ENCODE assay signal across 1 cellular context in the genomic region with DNA sequence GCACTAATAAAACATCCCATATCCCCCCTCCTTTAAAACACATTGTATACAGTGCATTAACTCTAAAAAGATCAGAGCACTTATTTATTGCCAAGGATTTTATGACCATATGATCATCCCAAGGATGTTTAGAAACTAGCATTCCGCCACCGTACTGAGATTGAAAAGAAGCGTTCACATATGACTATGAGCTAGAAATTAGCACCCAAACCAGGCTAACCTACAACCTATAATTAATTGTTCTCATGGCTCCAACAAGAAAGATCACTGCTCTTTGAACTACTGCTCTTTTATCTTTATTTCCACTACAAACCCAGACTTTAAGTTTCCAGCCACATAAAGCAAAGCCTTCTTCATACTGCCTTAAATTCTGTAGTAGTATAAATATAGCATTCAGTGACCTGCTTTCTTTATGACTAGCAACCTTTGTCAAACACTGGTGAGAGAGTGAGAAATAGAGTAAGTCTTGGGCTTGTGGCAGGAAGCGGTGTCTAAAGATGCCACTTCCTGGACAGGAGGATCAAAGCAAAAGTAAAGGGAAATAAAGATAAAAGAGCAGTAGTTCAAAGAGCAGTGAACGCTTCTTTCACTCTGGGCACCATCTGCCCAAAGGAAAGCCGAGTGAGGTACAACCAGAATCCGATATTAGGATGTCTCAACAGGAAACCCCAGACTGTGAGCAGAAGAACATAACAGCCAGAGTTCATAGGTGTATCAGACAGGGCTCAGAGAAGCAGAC.
TF ChIP-seq lines count a peak whose summit lies in the region.

No MANE protein-coding gene starts in this region.

TF ChIP-seq in GM12878, 131 proteins besides CTCF, POLR2A, EP300 and RAD21 (continued from another document and continues in another):
- TF ChIP-seq, protein P1, sequence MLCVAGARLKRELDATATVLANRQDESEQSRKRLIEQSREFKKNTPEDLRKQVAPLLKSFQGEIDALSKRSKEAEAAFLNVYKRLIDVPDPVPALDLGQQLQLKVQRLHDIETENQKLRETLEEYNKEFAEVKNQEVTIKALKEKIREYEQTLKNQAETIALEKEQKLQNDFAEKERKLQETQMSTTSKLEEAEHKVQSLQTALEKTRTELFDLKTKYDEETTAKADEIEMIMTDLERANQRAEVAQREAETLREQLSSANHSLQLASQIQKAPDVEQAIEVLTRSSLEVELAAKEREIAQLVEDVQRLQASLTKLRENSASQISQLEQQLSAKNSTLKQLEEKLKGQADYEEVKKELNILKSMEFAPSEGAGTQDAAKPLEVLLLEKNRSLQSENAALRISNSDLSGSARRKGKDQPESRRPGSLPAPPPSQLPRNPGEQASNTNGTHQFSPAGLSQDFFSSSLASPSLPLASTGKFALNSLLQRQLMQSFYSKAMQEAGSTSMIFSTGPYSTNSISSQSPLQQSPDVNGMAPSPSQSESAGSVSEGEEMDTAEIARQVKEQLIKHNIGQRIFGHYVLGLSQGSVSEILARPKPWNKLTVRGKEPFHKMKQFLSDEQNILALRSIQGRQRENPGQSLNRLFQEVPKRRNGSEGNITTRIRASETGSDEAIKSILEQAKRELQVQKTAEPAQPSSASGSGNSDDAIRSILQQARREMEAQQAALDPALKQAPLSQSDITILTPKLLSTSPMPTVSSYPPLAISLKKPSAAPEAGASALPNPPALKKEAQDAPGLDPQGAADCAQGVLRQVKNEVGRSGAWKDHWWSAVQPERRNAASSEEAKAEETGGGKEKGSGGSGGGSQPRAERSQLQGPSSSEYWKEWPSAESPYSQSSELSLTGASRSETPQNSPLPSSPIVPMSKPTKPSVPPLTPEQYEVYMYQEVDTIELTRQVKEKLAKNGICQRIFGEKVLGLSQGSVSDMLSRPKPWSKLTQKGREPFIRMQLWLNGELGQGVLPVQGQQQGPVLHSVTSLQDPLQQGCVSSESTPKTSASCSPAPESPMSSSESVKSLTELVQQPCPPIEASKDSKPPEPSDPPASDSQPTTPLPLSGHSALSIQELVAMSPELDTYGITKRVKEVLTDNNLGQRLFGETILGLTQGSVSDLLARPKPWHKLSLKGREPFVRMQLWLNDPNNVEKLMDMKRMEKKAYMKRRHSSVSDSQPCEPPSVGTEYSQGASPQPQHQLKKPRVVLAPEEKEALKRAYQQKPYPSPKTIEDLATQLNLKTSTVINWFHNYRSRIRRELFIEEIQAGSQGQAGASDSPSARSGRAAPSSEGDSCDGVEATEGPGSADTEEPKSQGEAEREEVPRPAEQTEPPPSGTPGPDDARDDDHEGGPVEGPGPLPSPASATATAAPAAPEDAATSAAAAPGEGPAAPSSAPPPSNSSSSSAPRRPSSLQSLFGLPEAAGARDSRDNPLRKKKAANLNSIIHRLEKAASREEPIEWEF (IDR thresholded peaks at IDR 0.05; ENCODE audit: insufficient replicate concordance, low read depth, low read length), result no peak
- TF ChIP-seq RBBP5 (conservative IDR thresholded peaks at IDR 0.05), result no peak
- TF ChIP-seq MYB (IDR thresholded peaks at IDR 0.05; ENCODE audit: borderline replicate concordance, low read depth, low read length), result no peak
- TF ChIP-seq, protein P2, sequence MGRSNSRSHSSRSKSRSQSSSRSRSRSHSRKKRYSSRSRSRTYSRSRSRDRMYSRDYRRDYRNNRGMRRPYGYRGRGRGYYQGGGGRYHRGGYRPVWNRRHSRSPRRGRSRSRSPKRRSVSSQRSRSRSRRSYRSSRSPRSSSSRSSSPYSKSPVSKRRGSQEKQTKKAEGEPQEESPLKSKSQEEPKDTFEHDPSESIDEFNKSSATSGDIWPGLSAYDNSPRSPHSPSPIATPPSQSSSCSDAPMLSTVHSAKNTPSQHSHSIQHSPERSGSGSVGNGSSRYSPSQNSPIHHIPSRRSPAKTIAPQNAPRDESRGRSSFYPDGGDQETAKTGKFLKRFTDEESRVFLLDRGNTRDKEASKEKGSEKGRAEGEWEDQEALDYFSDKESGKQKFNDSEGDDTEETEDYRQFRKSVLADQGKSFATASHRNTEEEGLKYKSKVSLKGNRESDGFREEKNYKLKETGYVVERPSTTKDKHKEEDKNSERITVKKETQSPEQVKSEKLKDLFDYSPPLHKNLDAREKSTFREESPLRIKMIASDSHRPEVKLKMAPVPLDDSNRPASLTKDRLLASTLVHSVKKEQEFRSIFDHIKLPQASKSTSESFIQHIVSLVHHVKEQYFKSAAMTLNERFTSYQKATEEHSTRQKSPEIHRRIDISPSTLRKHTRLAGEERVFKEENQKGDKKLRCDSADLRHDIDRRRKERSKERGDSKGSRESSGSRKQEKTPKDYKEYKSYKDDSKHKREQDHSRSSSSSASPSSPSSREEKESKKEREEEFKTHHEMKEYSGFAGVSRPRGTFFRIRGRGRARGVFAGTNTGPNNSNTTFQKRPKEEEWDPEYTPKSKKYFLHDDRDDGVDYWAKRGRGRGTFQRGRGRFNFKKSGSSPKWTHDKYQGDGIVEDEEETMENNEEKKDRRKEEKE (IDR thresholded peaks at IDR 0.05), result no peak
- TF ChIP-seq KLF5 (IDR thresholded peaks at IDR 0.05; ENCODE audit: partially characterized antibody), result no peak
- TF ChIP-seq STAT1 (conservative IDR thresholded peaks at IDR 0.05), result no peak
- no peak for TF ChIP-seq CHD2 (IDR thresholded peaks at IDR 0.05; ENCODE audit: borderline replicate concordance, low read depth, low read length)
- peak; percentile 71 for TF ChIP-seq MTA2 (IDR thresholded peaks at IDR 0.05; ENCODE audit: low read depth)
- TF ChIP-seq CHD4 (IDR thresholded peaks at IDR 0.05), result no peak
- TF ChIP-seq NBN (IDR thresholded peaks at IDR 0.05), result peak; percentile 42; the same call in 1 of the 2 replicates
- TF ChIP-seq, protein P3, sequence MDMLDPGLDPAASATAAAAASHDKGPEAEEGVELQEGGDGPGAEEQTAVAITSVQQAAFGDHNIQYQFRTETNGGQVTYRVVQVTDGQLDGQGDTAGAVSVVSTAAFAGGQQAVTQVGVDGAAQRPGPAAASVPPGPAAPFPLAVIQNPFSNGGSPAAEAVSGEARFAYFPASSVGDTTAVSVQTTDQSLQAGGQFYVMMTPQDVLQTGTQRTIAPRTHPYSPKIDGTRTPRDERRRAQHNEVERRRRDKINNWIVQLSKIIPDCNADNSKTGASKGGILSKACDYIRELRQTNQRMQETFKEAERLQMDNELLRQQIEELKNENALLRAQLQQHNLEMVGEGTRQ (IDR thresholded peaks at IDR 0.05; ENCODE audit: borderline replicate concordance, low read depth, low read length), result no peak; the same call in 1 of the 2 replicates
- TF ChIP-seq, protein P4, sequence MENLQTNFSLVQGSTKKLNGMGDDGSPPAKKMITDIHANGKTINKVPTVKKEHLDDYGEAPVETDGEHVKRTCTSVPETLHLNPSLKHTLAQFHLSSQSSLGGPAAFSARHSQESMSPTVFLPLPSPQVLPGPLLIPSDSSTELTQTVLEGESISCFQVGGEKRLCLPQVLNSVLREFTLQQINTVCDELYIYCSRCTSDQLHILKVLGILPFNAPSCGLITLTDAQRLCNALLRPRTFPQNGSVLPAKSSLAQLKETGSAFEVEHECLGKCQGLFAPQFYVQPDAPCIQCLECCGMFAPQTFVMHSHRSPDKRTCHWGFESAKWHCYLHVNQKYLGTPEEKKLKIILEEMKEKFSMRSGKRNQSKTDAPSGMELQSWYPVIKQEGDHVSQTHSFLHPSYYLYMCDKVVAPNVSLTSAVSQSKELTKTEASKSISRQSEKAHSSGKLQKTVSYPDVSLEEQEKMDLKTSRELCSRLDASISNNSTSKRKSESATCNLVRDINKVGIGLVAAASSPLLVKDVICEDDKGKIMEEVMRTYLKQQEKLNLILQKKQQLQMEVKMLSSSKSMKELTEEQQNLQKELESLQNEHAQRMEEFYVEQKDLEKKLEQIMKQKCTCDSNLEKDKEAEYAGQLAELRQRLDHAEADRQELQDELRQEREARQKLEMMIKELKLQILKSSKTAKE (IDR thresholded peaks at IDR 0.05; ENCODE audit: low read depth, poor library complexity, severe bottlenecking), result peak; percentile 91
- no peak for TF ChIP-seq SPI1 (IDR thresholded peaks at IDR 0.05; ENCODE audit: borderline replicate concordance, insufficient read depth, low read depth, low read length)
- peak in 1 of 2 experiments; percentile 55; a peak in 1 of 3 replicates for TF ChIP-seq EGR1 (IDR thresholded peaks at IDR 0.05; ENCODE audit: borderline replicate concordance in 1 of 2, low read depth in 2 of 2, low read length in 2 of 2)
- no peak for TF ChIP-seq HDAC2 (IDR thresholded peaks at IDR 0.05)
- TF ChIP-seq, protein P5, sequence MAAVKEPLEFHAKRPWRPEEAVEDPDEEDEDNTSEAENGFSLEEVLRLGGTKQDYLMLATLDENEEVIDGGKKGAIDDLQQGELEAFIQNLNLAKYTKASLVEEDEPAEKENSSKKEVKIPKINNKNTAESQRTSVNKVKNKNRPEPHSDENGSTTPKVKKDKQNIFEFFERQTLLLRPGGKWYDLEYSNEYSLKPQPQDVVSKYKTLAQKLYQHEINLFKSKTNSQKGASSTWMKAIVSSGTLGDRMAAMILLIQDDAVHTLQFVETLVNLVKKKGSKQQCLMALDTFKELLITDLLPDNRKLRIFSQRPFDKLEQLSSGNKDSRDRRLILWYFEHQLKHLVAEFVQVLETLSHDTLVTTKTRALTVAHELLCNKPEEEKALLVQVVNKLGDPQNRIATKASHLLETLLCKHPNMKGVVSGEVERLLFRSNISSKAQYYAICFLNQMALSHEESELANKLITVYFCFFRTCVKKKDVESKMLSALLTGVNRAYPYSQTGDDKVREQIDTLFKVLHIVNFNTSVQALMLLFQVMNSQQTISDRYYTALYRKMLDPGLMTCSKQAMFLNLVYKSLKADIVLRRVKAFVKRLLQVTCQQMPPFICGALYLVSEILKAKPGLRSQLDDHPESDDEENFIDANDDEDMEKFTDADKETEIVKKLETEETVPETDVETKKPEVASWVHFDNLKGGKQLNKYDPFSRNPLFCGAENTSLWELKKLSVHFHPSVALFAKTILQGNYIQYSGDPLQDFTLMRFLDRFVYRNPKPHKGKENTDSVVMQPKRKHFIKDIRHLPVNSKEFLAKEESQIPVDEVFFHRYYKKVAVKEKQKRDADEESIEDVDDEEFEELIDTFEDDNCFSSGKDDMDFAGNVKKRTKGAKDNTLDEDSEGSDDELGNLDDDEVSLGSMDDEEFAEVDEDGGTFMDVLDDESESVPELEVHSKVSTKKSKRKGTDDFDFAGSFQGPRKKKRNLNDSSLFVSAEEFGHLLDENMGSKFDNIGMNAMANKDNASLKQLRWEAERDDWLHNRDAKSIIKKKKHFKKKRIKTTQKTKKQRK (IDR thresholded peaks at IDR 0.05; ENCODE audit: low read depth, low read length), result no peak
- TF ChIP-seq, protein P6, sequence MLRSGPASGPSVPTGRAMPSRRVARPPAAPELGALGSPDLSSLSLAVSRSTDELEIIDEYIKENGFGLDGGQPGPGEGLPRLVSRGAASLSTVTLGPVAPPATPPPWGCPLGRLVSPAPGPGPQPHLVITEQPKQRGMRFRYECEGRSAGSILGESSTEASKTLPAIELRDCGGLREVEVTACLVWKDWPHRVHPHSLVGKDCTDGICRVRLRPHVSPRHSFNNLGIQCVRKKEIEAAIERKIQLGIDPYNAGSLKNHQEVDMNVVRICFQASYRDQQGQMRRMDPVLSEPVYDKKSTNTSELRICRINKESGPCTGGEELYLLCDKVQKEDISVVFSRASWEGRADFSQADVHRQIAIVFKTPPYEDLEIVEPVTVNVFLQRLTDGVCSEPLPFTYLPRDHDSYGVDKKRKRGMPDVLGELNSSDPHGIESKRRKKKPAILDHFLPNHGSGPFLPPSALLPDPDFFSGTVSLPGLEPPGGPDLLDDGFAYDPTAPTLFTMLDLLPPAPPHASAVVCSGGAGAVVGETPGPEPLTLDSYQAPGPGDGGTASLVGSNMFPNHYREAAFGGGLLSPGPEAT (IDR thresholded peaks at IDR 0.05; ENCODE audit: low read depth), result peak; percentile 50
- no peak for TF ChIP-seq ZSCAN29 (IDR thresholded peaks at IDR 0.05)
- TF ChIP-seq YBX1 (IDR thresholded peaks at IDR 0.05), result no peak
- TF ChIP-seq, protein P7, sequence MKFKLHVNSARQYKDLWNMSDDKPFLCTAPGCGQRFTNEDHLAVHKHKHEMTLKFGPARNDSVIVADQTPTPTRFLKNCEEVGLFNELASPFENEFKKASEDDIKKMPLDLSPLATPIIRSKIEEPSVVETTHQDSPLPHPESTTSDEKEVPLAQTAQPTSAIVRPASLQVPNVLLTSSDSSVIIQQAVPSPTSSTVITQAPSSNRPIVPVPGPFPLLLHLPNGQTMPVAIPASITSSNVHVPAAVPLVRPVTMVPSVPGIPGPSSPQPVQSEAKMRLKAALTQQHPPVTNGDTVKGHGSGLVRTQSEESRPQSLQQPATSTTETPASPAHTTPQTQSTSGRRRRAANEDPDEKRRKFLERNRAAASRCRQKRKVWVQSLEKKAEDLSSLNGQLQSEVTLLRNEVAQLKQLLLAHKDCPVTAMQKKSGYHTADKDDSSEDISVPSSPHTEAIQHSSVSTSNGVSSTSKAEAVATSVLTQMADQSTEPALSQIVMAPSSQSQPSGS (IDR thresholded peaks at IDR 0.05; ENCODE audit: low read length), result peak; percentile 96
- no peak for TF ChIP-seq BACH1 (IDR thresholded peaks at IDR 0.05; ENCODE audit: borderline replicate concordance)
- no peak for TF ChIP-seq TCF12 (IDR thresholded peaks at IDR 0.05; ENCODE audit: low read depth, low read length)
- TF ChIP-seq CBFB (IDR thresholded peaks at IDR 0.05; ENCODE audit: low read depth), result peak; percentile 85
- peak; percentile 85 for TF ChIP-seq BCL11A (IDR thresholded peaks at IDR 0.05; ENCODE audit: low read depth, low read length)
- TF ChIP-seq, protein P8, sequence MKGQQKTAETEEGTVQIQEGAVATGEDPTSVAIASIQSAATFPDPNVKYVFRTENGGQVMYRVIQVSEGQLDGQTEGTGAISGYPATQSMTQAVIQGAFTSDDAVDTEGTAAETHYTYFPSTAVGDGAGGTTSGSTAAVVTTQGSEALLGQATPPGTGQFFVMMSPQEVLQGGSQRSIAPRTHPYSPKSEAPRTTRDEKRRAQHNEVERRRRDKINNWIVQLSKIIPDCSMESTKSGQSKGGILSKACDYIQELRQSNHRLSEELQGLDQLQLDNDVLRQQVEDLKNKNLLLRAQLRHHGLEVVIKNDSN (IDR thresholded peaks at IDR 0.05; ENCODE audit: borderline replicate concordance, extremely low read length, insufficient read depth, low read depth, low read length), result no peak
- no peak for TF ChIP-seq NR2C1 (IDR thresholded peaks at IDR 0.05)
- TF ChIP-seq ZNF384 (IDR thresholded peaks at IDR 0.05; ENCODE audit: borderline replicate concordance, low read depth, low read length), result no peak
- TF ChIP-seq MYC (IDR thresholded peaks at IDR 0.05; ENCODE audit: insufficient read depth, insufficient read length, insufficient replicate concordance, low read length, severe bottlenecking), result no peak
- peak; percentile 93 for TF ChIP-seq IRF4 (IDR thresholded peaks at IDR 0.05; ENCODE audit: low read depth, low read length)
- TF ChIP-seq, protein P9, sequence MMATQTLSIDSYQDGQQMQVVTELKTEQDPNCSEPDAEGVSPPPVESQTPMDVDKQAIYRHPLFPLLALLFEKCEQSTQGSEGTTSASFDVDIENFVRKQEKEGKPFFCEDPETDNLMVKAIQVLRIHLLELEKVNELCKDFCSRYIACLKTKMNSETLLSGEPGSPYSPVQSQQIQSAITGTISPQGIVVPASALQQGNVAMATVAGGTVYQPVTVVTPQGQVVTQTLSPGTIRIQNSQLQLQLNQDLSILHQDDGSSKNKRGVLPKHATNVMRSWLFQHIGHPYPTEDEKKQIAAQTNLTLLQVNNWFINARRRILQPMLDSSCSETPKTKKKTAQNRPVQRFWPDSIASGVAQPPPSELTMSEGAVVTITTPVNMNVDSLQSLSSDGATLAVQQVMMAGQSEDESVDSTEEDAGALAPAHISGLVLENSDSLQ (IDR thresholded peaks at IDR 0.05), result 0 out of 2 replicates have a peak, but pooled peaks have one; percentile 24
- TF ChIP-seq CHD1 (IDR thresholded peaks at IDR 0.05; ENCODE audit: low read depth, low read length), result no peak
